In the genomic region with DNA sequence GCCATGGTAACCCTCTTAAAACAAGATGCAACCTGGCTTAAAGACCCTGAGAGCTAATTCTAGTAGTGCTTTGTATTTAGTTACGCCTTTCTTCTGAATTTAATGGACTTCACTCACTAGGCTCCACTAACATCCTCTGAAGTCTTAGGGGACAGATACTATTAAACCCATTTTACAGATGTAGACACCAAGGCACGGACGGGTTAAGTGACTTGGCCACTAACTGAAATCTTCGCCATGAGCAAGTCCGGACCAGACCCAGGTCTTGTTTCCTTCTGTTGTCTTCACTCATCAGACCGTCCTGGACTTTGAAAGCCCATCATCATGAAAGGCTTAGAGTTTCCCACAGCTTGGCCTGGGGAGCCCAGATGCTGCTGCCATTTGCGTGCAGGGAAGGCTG, we compare ENCODE assay signal across 19 cellular contexts.
DNase-seq lines count a peak whose midpoint lies in the region; ATAC-seq, FAIRE-seq and TF ChIP-seq lines count a peak whose summit lies in the region.
"Had no signal": no experiment of that assay in that cellular context is flagged by ENCODE, and none has a peak within 500 bp of the region (broad histone marks: within the 10 kb centered on the region; RNA-seq: fewer than 3 reads in every experiment).

No MANE protein-coding gene starts in this region.

- H2BK120ac ChIP-seq in IMR-90 (ENCODE audit: low read depth, low read length), result no peak overlapping the region
- H2BK120ac ChIP-seq in H1 (replicated peaks; ENCODE audit: low read depth, low read length), result no peak overlapping the region

- no peak overlapping the region for H3K56ac ChIP-seq in IMR-90 (ENCODE audit: extremely low read depth, insufficient read depth, low read length)
- H3K56ac ChIP-seq in H1 (replicated peaks; ENCODE audit: insufficient read length, low read depth, low read length), result no peak overlapping the region

- H3K36me3 ChIP-seq in IMR-90 (ENCODE audit: control insufficient read depth, insufficient read depth, low read length) (0 out of 2 replicates have a peak, but pooled peaks cover under 1% of the 10 kb centered on the region), H1 (ENCODE audit: control insufficient read depth in 2 of 4, insufficient read depth in 4 of 4, low read length in 3 of 4) (0 out of 8 replicates have a peak, but pooled peaks cover 0 to 2% (median 0%) of the 10 kb centered on the region in 4 experiments)
- H3K36me3 ChIP-seq in naive thymus-derived CD4-positive, alpha-beta T cell (ENCODE audit: control insufficient read depth in 2 of 3, insufficient read depth in 3 of 3, low read length in 3 of 3), result no peaks in the 10 kb centered on the region
- H3K36me3 ChIP-seq: HAP-1 had no signal

- peaks cover under 1% of the 10 kb centered on the region for H3K9me3 ChIP-seq in IMR-90 (ENCODE audit: control insufficient read depth, insufficient read depth, low read length)
- no peaks in the 10 kb centered on the region for H3K9me3 ChIP-seq in H1 (ENCODE audit: insufficient read depth in 2 of 2, low read depth in 1 of 2, low read length in 1 of 2)
- no peaks in the 10 kb centered on the region for H3K9me3 ChIP-seq in naive thymus-derived CD4-positive, alpha-beta T cell (ENCODE audit: control insufficient read depth in 2 of 3, low read length in 3 of 3)
- H3K9me3 ChIP-seq: BE2C, HAP-1 had no signal

- no peak for TF ChIP-seq EP300 in H1 (IDR thresholded peaks at IDR 0.05; ENCODE audit: borderline replicate concordance in 1 of 2, low read depth in 2 of 2, low read length in 2 of 2)

- H3K27me3 ChIP-seq in IMR-90 (ENCODE audit: control insufficient read depth, insufficient read depth, low read length) (no peaks in the 10 kb centered on the region), H1 (replicated peaks in 1 of 4; ENCODE audit: control insufficient read depth in 3 of 4, extremely low read depth in 1 of 4, insufficient read depth in 3 of 4, low read length in 3 of 4) (no peaks in the 10 kb centered on the region)
- H3K27me3 ChIP-seq in naive thymus-derived CD4-positive, alpha-beta T cell (ENCODE audit: control insufficient read depth in 2 of 2, insufficient read depth in 2 of 2, low read length in 2 of 2), result no peaks in the 10 kb centered on the region
- H3K27me3 ChIP-seq: BE2C had no signal

- H3K4ac ChIP-seq in IMR-90 (ENCODE audit: low read depth, low read length) (no peak overlapping the region), H1 (replicated peaks; ENCODE audit: insufficient read length, low read depth, low read length) (no peak overlapping the region)

- WGBS in IMR-90 (ENCODE audit: extremely low coverage in 2 of 2, insufficient read length in 1 of 2), 2 experiments, result 67% methylated on average over 1 of the region's 7 CpGs; no CpG with 5 or more reads in 1 of the 2 experiments
- WGBS in H1 (ENCODE audit: extremely low coverage in 1 of 2, insufficient coverage in 1 of 2, insufficient read length in 1 of 2, insufficient replicate concordance in 2 of 2, low coverage in 1 of 2, low lambda C conversion rate in 2 of 2, missing lambda C conversion rate in 1 of 2), 2 experiments, result 92% methylated on average over 7 of the region's 7 CpGs; no CpG with 5 or more reads in 1 of the 2 experiments

- no peak overlapping the region for H3K4me2 ChIP-seq in IMR-90 (ENCODE audit: low read depth, low read length)
- H3K4me2 ChIP-seq in H1 (ENCODE audit: insufficient read depth in 1 of 2, low read depth in 2 of 2, low read length in 2 of 2), result no peak overlapping the region

- H4K91ac ChIP-seq in IMR-90 (ENCODE audit: insufficient read depth, low read depth, low read length), result no peak overlapping the region
- H4K91ac ChIP-seq in H1 (replicated peaks; ENCODE audit: insufficient read length, low read length), result no peak overlapping the region

- H3K4me1 ChIP-seq in IMR-90 (ENCODE audit: control insufficient read depth, insufficient read depth, low read length) (no peaks in the 10 kb centered on the region), H1 (replicated peaks in 1 of 4; ENCODE audit: control insufficient read depth in 3 of 4, insufficient read depth in 4 of 4, low read length in 3 of 4) (no peaks in the 10 kb centered on the region)
- no peaks in the 10 kb centered on the region for H3K4me1 ChIP-seq in naive thymus-derived CD4-positive, alpha-beta T cell (ENCODE audit: control insufficient read depth in 2 of 2, insufficient read depth in 2 of 2, low read length in 2 of 2)
- H3K4me1 ChIP-seq: HAP-1 had no signal

- POLR2A ChIA-PET in IMR-90 (lab: Charles Lee; ENCODE audit: unreplicated experiment) (no interaction called here), H1 (lab: Charles Lee; ENCODE audit: partially characterized antibody) (no interaction called here)
- POLR2A ChIA-PET in naive thymus-derived CD4-positive, alpha-beta T cell (lab: Charles Lee), result no interaction called here

- no peak overlapping the region for H3K14ac ChIP-seq in IMR-90 (replicated peaks; ENCODE audit: low read depth, low read length)
- no peak overlapping the region for H3K14ac ChIP-seq in H1 (ENCODE audit: insufficient read length)

- dilution Hi-C loops in IMR-90 (cut with HindIII; ENCODE audit: low sequenced_read_pairs, unreplicated experiment), result no loop called here

- CTCF ChIA-PET in activated naive CD4-positive, alpha-beta T cell treated with anti-CD3 and anti-CD28 coated beads for 36 hours (lab: Charles Lee), result no interaction called here
- CTCF ChIA-PET in IMR-90 (lab: Yijun Ruan, JAX), result no interaction called here
- CTCF ChIA-PET in H1 (lab: Charles Lee; ENCODE audit: partially characterized antibody), result no interaction called here
- CTCF ChIA-PET in naive thymus-derived CD4-positive, alpha-beta T cell (lab: Charles Lee), result no interaction called here

- DNase-seq in activated naive CD4-positive, alpha-beta T cell treated with anti-CD3 and anti-CD28 coated beads for 36 hours, result no peak
- DNase-seq in activated naive CD4-positive, alpha-beta T cell (lab: John Stamatoyannopoulos, UW), result no peak
- DNase-seq in IMR-90 (peak; percentile 20), H1 (ENCODE audit: low read depth in 1 of 2, low spot score in 2 of 2) (no peak), SIG-M5 treated with dmso at 0.1 percent for 504 hours (lab: John Stamatoyannopoulos, UW; ENCODE audit: unreplicated experiment) (no peak)
- DNase-seq in naive thymus-derived CD4-positive, alpha-beta T cell, result no peak
- DNase-seq in stimulated activated effector memory CD8-positive, alpha-beta T cell treated with anti-CD3 and anti-CD28 coated beads, Interleukin-12 subunit alpha, Interleukin-12 subunit beta, amount 100 ng/mL, for 72 hours (ENCODE audit: low spot score in 2 of 2), result no peak
- DNase-seq: ACHN; BE2C; C1 segment of cervical spinal cord; CD4-positive, CD25-positive, alpha-beta regulatory T cell; CD8-positive, alpha-beta memory T cell; COR-L47; DMS 273 treated with DMSO at 0.1 percent for 48 hours; DND-41; EL had no signal

- H2BK12ac ChIP-seq in H1 (ENCODE audit: low read depth, low read length), result no peak overlapping the region

- H3K23me2 ChIP-seq in H1 (ENCODE audit: low read depth, low read length), result no peaks in the 10 kb centered on the region

- peaks cover 14% of the 10 kb centered on the region for H3K36me3 Mint-ChIP-seq in activated naive CD4-positive, alpha-beta T cell treated with anti-CD3 and anti-CD28 coated beads for 36 hours (ENCODE audit: low read depth)
- peaks cover 0 to 25% (median 6%) of the 10 kb centered on the region in 5 donors for H3K36me3 Mint-ChIP-seq in naive thymus-derived CD4-positive, alpha-beta T cell
- peaks cover 17% of the 10 kb centered on the region for H3K36me3 Mint-ChIP-seq in stimulated activated effector memory CD8-positive, alpha-beta T cell treated with anti-CD3 and anti-CD28 coated beads, Interleukin-12 subunit alpha, Interleukin-12 subunit beta, amount 100 ng/mL, for 72 hours

- H4K20me1 ChIP-seq in IMR-90 (ENCODE audit: insufficient read depth, low read length), result no peaks in the 10 kb centered on the region
- H4K20me1 ChIP-seq in H1 (replicated peaks in 1 of 2; ENCODE audit: control insufficient read depth in 1 of 2, insufficient read depth in 2 of 2, low read length in 2 of 2), result no peaks in the 10 kb centered on the region

- intact Hi-C loops in activated naive CD4-positive, alpha-beta T cell treated with anti-CD3 and anti-CD28 coated beads for 36 hours (cut with micrococcal nuclease), result no loop called here
- intact Hi-C loops in IMR-90 (cut with micrococcal nuclease), result loop anchor here (5.0 kb wide), 1 partner anchor 107 kb away; no protein-coding TSS in a partner anchor
- intact Hi-C loops in naive thymus-derived CD4-positive, alpha-beta T cell (cut with micrococcal nuclease), result loop anchor here in 1 of 2 donors (10.0 kb wide), 1 partner anchor 115 kb away; a partner anchor contains a TSS

- TF ChIP-seq POLR2A in IMR-90 (IDR thresholded peaks at IDR 0.05; ENCODE audit: low read depth, low read length) (no peak), H1 (IDR thresholded peaks at IDR 0.05; ENCODE audit: control extremely low read depth in 1 of 2, low read depth in 2 of 2, low read length in 2 of 2) (no peak)

- H3K23ac ChIP-seq in IMR-90 (ENCODE audit: low read depth, low read length) (no peak overlapping the region), H1 (ENCODE audit: insufficient read length) (no peak overlapping the region)

- no peak for FAIRE-seq in H1 (lab: Jason Lieb, UNC)
- FAIRE-seq: GM12878 had no signal

- peak overlapping the region; percentile 59 for H3K27ac Mint-ChIP-seq in activated naive CD4-positive, alpha-beta T cell treated with anti-CD3 and anti-CD28 coated beads for 36 hours
- H3K27ac Mint-ChIP-seq in naive thymus-derived CD4-positive, alpha-beta T cell, result no peak overlapping the region
- H3K27ac Mint-ChIP-seq in stimulated activated effector memory CD8-positive, alpha-beta T cell treated with anti-CD3 and anti-CD28 coated beads, Interleukin-12 subunit alpha, Interleukin-12 subunit beta, amount 100 ng/mL, for 72 hours, result no peak overlapping the region

- no peak overlapping the region for H3K27ac ChIP-seq in IMR-90 (ENCODE audit: insufficient read depth, low read length)
- H3K27ac ChIP-seq in H1 (ENCODE audit: low read depth, low read length), result no peak overlapping the region
- no peak overlapping the region for H3K27ac ChIP-seq in naive thymus-derived CD4-positive, alpha-beta T cell (ENCODE audit: low read depth, low read length)
- H3K27ac ChIP-seq: HL-60 had no signal

- in situ Hi-C loops in IMR-90 (cut with MboI; ENCODE audit: low sequenced_read_pairs), result no loop called here

- H2AK9ac ChIP-seq in IMR-90 (replicated peaks; ENCODE audit: low read depth, low read length, poor library complexity), result no peak overlapping the region

- H2AK5ac ChIP-seq in IMR-90 (ENCODE audit: low read depth, low read length), result no peak overlapping the region
- H2AK5ac ChIP-seq in H1 (ENCODE audit: low read depth, low read length), result no peak overlapping the region

- H2AFZ ChIP-seq in IMR-90 (replicated peaks; ENCODE audit: low read length, poor library complexity), result no peak overlapping the region
- no peak overlapping the region for H2AFZ ChIP-seq in H1 (ENCODE audit: low read length)

- H2BK5ac ChIP-seq in IMR-90 (ENCODE audit: low read depth, low read length, poor library complexity, severe bottlenecking) (no peak overlapping the region), H1 (ENCODE audit: low read depth, low read length) (no peak overlapping the region)

- H3K9ac ChIP-seq in IMR-90 (ENCODE audit: low read depth, low read length), result no peak overlapping the region
- H3K9ac ChIP-seq in H1 (replicated peaks in 1 of 4; ENCODE audit: extremely low read depth in 1 of 4, low read depth in 3 of 4, low read length in 3 of 4), result no peak overlapping the region

- no peaks in the 10 kb centered on the region for H3K9me3 Mint-ChIP-seq in activated naive CD4-positive, alpha-beta T cell treated with anti-CD3 and anti-CD28 coated beads for 36 hours
- H3K9me3 Mint-ChIP-seq in naive thymus-derived CD4-positive, alpha-beta T cell, result no peaks in the 10 kb centered on the region
- H3K9me3 Mint-ChIP-seq in stimulated activated effector memory CD8-positive, alpha-beta T cell treated with anti-CD3 and anti-CD28 coated beads, Interleukin-12 subunit alpha, Interleukin-12 subunit beta, amount 100 ng/mL, for 72 hours, result no peaks in the 10 kb centered on the region
- H3K9me3 Mint-ChIP-seq: CD4-positive, CD25-positive, alpha-beta regulatory T cell; CD8-positive, alpha-beta memory T cell had no signal

- H3K4me3 Mint-ChIP-seq in activated naive CD4-positive, alpha-beta T cell treated with anti-CD3 and anti-CD28 coated beads for 36 hours, result no peak overlapping the region
- H3K4me3 Mint-ChIP-seq in naive thymus-derived CD4-positive, alpha-beta T cell, result no peak overlapping the region
- no peak overlapping the region for H3K4me3 Mint-ChIP-seq in stimulated activated effector memory CD8-positive, alpha-beta T cell treated with anti-CD3 and anti-CD28 coated beads, Interleukin-12 subunit alpha, Interleukin-12 subunit beta, amount 100 ng/mL, for 72 hours
- H3K4me3 Mint-ChIP-seq: CD4-positive, CD25-positive, alpha-beta regulatory T cell; CD8-positive, alpha-beta memory T cell had no signal

- no TSS peak for BruUV-seq in IMR-90 (replicated peaks; lab: Mats Ljungman, UMichigan)

- peaks cover 2% of the 10 kb centered on the region for H3K27me3 Mint-ChIP-seq in activated naive CD4-positive, alpha-beta T cell treated with anti-CD3 and anti-CD28 coated beads for 36 hours (ENCODE audit: low read depth)
- H3K27me3 Mint-ChIP-seq in naive thymus-derived CD4-positive, alpha-beta T cell, result no peaks in the 10 kb centered on the region
- H3K27me3 Mint-ChIP-seq: CD4-positive, CD25-positive, alpha-beta regulatory T cell had no signal

- TF ChIP-seq CTCF in IMR-90 (conservative IDR thresholded peaks at IDR 0.05; ENCODE audit: low read depth, low read length), result no peak
- no peak for TF ChIP-seq CTCF in H1 (IDR thresholded peaks at IDR 0.05; ENCODE audit: control extremely low read depth in 1 of 3, insufficient read depth in 1 of 3, low read depth in 1 of 3, low read length in 3 of 3)

- H2BK15ac ChIP-seq in IMR-90 (ENCODE audit: low read depth, low read length), result no peak overlapping the region
- no peak overlapping the region for H2BK15ac ChIP-seq in H1 (ENCODE audit: low read length)

- H3K79me1 ChIP-seq in IMR-90 (ENCODE audit: low read depth in 1 of 2, low read length in 2 of 2) (no peaks in the 10 kb centered on the region), H1 (ENCODE audit: low read depth, low read length) (no peaks in the 10 kb centered on the region)

- H3K18ac ChIP-seq in IMR-90 (ENCODE audit: low read depth, low read length) (no peak overlapping the region), H1 (ENCODE audit: extremely low read depth, low read length) (no peak overlapping the region)

- no peak overlapping the region for H2BK20ac ChIP-seq in IMR-90 (ENCODE audit: low read depth, low read length)
- H2BK20ac ChIP-seq in H1 (ENCODE audit: low read length), result no peak overlapping the region

- H3K79me2 ChIP-seq in H1 (ENCODE audit: control insufficient read depth in 1 of 2, insufficient read depth in 2 of 2, low read length in 2 of 2), result no peaks in the 10 kb centered on the region

- H3K9me1 ChIP-seq in IMR-90 (ENCODE audit: insufficient read depth, low read length), result peaks cover 4% of the 10 kb centered on the region; the same call in 1 of the 2 replicates

- H3K4me1 Mint-ChIP-seq in activated naive CD4-positive, alpha-beta T cell treated with anti-CD3 and anti-CD28 coated beads for 36 hours (ENCODE audit: low read depth), result no peaks in the 10 kb centered on the region
- H3K4me1 Mint-ChIP-seq in naive thymus-derived CD4-positive, alpha-beta T cell, result peaks cover 0 to 2% (median 0%) of the 10 kb centered on the region in 7 donors
- peaks cover 5% of the 10 kb centered on the region for H3K4me1 Mint-ChIP-seq in stimulated activated effector memory CD8-positive, alpha-beta T cell treated with anti-CD3 and anti-CD28 coated beads, Interleukin-12 subunit alpha, Interleukin-12 subunit beta, amount 100 ng/mL, for 72 hours
- H3K4me1 Mint-ChIP-seq: CD8-positive, alpha-beta memory T cell had no signal

- H4K5ac ChIP-seq in IMR-90 (ENCODE audit: low read depth, low read length), result no peak overlapping the region
- no peak overlapping the region for H4K5ac ChIP-seq in H1 (ENCODE audit: insufficient read length, low read depth, low read length)

- H3K4me3 ChIP-seq in IMR-90 (ENCODE audit: insufficient read depth, low read depth, low read length) (no peak overlapping the region), H1 (ENCODE audit: extremely low read depth in 1 of 4, insufficient read depth in 2 of 4, low read depth in 3 of 4, low read length in 4 of 4) (no peak overlapping the region)
- no peak overlapping the region for H3K4me3 ChIP-seq in naive thymus-derived CD4-positive, alpha-beta T cell (ENCODE audit: low read length)
- H3K4me3 ChIP-seq: GM12878, HAP-1 had no signal

- no peak for ATAC-seq in IMR-90 (ENCODE audit: low read depth)
- ATAC-seq in naive thymus-derived CD4-positive, alpha-beta T cell, result no peak
- ATAC-seq in stimulated activated effector memory CD8-positive, alpha-beta T cell treated with anti-CD3 and anti-CD28 coated beads, Interleukin-12 subunit alpha, Interleukin-12 subunit beta, amount 100 ng/mL, for 72 hours, result no peak
- ATAC-seq: GM12878 had no signal

- no peak overlapping the region for H4K8ac ChIP-seq in IMR-90 (ENCODE audit: low read depth in 2 of 2, low read length in 2 of 2)
- H4K8ac ChIP-seq in H1 (ENCODE audit: extremely low read depth, insufficient read depth, low read length), result no peak overlapping the region

- TF ChIP-seq RAD21 in IMR-90 (IDR thresholded peaks at IDR 0.05; ENCODE audit: low read length) (no peak), H1 (IDR thresholded peaks at IDR 0.05 in 1 of 2, conservative IDR thresholded peaks at IDR 0.05 in 1 of 2; ENCODE audit: low read depth in 2 of 2, low read length in 2 of 2) (no peak)
